In genomic region chr10:69802424-69803161, GRCh38 we compare ENCODE assay signal across 9 cellular contexts. TPM values are rescaled to one million over a fixed set of nuclear protein-coding genes. Genes with fewer than 3 reads are reported as not detected.
DNase-seq lines count a peak whose midpoint lies in the region; ATAC-seq and TF ChIP-seq lines count a peak whose summit lies in the region.
"Had no signal": no experiment of that assay in that cellular context is flagged by ENCODE, and none has a peak within 500 bp of the region (broad histone marks: within the 10 kb centered on the region; RNA-seq: fewer than 3 reads in every experiment).

No MANE protein-coding gene starts in this region.

- CTCF ChIA-PET in CD4-positive, alpha-beta T cell (lab: Charles Lee) = no interaction called here
- CTCF ChIA-PET in activated CD4-positive, alpha-beta memory T cell treated with anti-CD3 and anti-CD28 coated beads, Interleukin-2, amount 10 ng/mL, durations not matched to agents 7 days and 5 days (lab: Charles Lee) = no interaction called here

- no peaks in the 10 kb centered on the region for H3K9me3 Mint-ChIP-seq in activated naive CD8-positive, alpha-beta T cell treated with anti-CD3 and anti-CD28 coated beads for 36 hours
- no peaks in the 10 kb centered on the region for H3K9me3 Mint-ChIP-seq in activated naive CD8-positive, alpha-beta T cell treated with anti-CD3 and anti-CD28 coated beads, Interleukin-2, amount 50 U/mL, for 24 hours
- H3K9me3 Mint-ChIP-seq in CD4-positive, alpha-beta T cell = no peaks in the 10 kb centered on the region
- H3K9me3 Mint-ChIP-seq in activated CD4-positive, alpha-beta memory T cell treated with anti-CD3 and anti-CD28 coated beads, Interleukin-2, amount 10 ng/mL, durations not matched to agents 7 days and 5 days = no peaks in the 10 kb centered on the region
- H3K9me3 Mint-ChIP-seq: naive thymus-derived CD8-positive, alpha-beta T cell had no signal

- peak; percentile 17 for DNase-seq in activated naive CD8-positive, alpha-beta T cell treated with anti-CD3 and anti-CD28 coated beads for 36 hours
- DNase-seq in activated naive CD8-positive, alpha-beta T cell treated with anti-CD3 and anti-CD28 coated beads, Interleukin-2, amount 50 U/mL, for 24 hours = no peak
- DNase-seq in lung (ENCODE audit: low spot score) = no peak
- no peak for DNase-seq in RKO (ENCODE audit: low spot score)
- no peak for DNase-seq in CD4-positive, alpha-beta T cell
- DNase-seq in activated CD4-positive, alpha-beta memory T cell treated with anti-CD3 and anti-CD28 coated beads, Interleukin-2, amount 10 ng/mL, durations not matched to agents 7 days and 5 days = no peak

- peaks cover 69% of the 10 kb centered on the region for H3K27me3 Mint-ChIP-seq in activated naive CD8-positive, alpha-beta T cell treated with anti-CD3 and anti-CD28 coated beads for 36 hours
- H3K27me3 Mint-ChIP-seq in activated naive CD8-positive, alpha-beta T cell treated with anti-CD3 and anti-CD28 coated beads, Interleukin-2, amount 50 U/mL, for 24 hours = peaks cover 41% of the 10 kb centered on the region
- peaks cover 40% of the 10 kb centered on the region for H3K27me3 Mint-ChIP-seq in CD4-positive, alpha-beta T cell
- peaks cover 48% of the 10 kb centered on the region for H3K27me3 Mint-ChIP-seq in activated CD4-positive, alpha-beta memory T cell treated with anti-CD3 and anti-CD28 coated beads, Interleukin-2, amount 10 ng/mL, durations not matched to agents 7 days and 5 days

- H3K36me3 Mint-ChIP-seq in activated naive CD8-positive, alpha-beta T cell treated with anti-CD3 and anti-CD28 coated beads for 36 hours = no peaks in the 10 kb centered on the region
- H3K36me3 Mint-ChIP-seq in activated naive CD8-positive, alpha-beta T cell treated with anti-CD3 and anti-CD28 coated beads, Interleukin-2, amount 50 U/mL, for 24 hours (ENCODE audit: low read depth) = no peaks in the 10 kb centered on the region
- no peaks in the 10 kb centered on the region for H3K36me3 Mint-ChIP-seq in CD4-positive, alpha-beta T cell (ENCODE audit: low read depth)
- no peaks in the 10 kb centered on the region for H3K36me3 Mint-ChIP-seq in activated CD4-positive, alpha-beta memory T cell treated with anti-CD3 and anti-CD28 coated beads, Interleukin-2, amount 10 ng/mL, durations not matched to agents 7 days and 5 days (ENCODE audit: low read depth)

- H3K4me3 ChIP-seq in ectodermal cell (ENCODE audit: insufficient read depth, low read depth, low read length) = peak overlapping the region; percentile 59
- no peak overlapping the region for H3K4me3 ChIP-seq in lung

- TF ChIP-seq CTCF in lung (IDR thresholded peaks at IDR 0.05; ENCODE audit: control extremely low read depth, extremely low read depth) = no peak
- TF ChIP-seq CTCF in CD4-positive, alpha-beta T cell (IDR thresholded peaks at IDR 0.05) = no peak

- 0 to 1% methylated on average over 80 of the region's 80 CpGs for WGBS in ectodermal cell, 2 experiments
- 1 to 4% methylated on average over 77 to 80 of the region's 80 CpGs for WGBS in lung, 2 donors

- H3K4me3 Mint-ChIP-seq in activated naive CD8-positive, alpha-beta T cell treated with anti-CD3 and anti-CD28 coated beads for 36 hours = no peak overlapping the region
- H3K4me3 Mint-ChIP-seq in activated naive CD8-positive, alpha-beta T cell treated with anti-CD3 and anti-CD28 coated beads, Interleukin-2, amount 50 U/mL, for 24 hours = no peak overlapping the region
- H3K4me3 Mint-ChIP-seq in CD4-positive, alpha-beta T cell = no peak overlapping the region
- no peak overlapping the region for H3K4me3 Mint-ChIP-seq in activated CD4-positive, alpha-beta memory T cell treated with anti-CD3 and anti-CD28 coated beads, Interleukin-2, amount 10 ng/mL, durations not matched to agents 7 days and 5 days

- peaks cover 36% of the 10 kb centered on the region for H3K27me3 ChIP-seq in ectodermal cell (ENCODE audit: control insufficient read depth, insufficient read depth, low read length, poor library complexity, severe bottlenecking)
- no peaks in the 10 kb centered on the region for H3K27me3 ChIP-seq in lung (ENCODE audit: control insufficient read depth, insufficient read depth)
- H3K27me3 ChIP-seq in CD4-positive, alpha-beta T cell (ENCODE audit: control insufficient read depth, insufficient read depth, low read length) = peaks cover 51% of the 10 kb centered on the region

- no peak overlapping the region for H3K27ac Mint-ChIP-seq in activated naive CD8-positive, alpha-beta T cell treated with anti-CD3 and anti-CD28 coated beads for 36 hours
- no peak overlapping the region for H3K27ac Mint-ChIP-seq in activated naive CD8-positive, alpha-beta T cell treated with anti-CD3 and anti-CD28 coated beads, Interleukin-2, amount 50 U/mL, for 24 hours
- no peak overlapping the region for H3K27ac Mint-ChIP-seq in CD4-positive, alpha-beta T cell
- H3K27ac Mint-ChIP-seq in activated CD4-positive, alpha-beta memory T cell treated with anti-CD3 and anti-CD28 coated beads, Interleukin-2, amount 10 ng/mL, durations not matched to agents 7 days and 5 days = no peak overlapping the region

- H3K9me3 ChIP-seq in ectodermal cell (ENCODE audit: control insufficient read depth, low read length) (no peaks in the 10 kb centered on the region), lung (ENCODE audit: control insufficient read depth in 2 of 2, insufficient read depth in 1 of 2, low read length in 1 of 2) (no peaks in the 10 kb centered on the region)
- no peaks in the 10 kb centered on the region for H3K9me3 ChIP-seq in CD4-positive, alpha-beta T cell (ENCODE audit: control insufficient read depth, low read length)

- H3K4me1 ChIP-seq in ectodermal cell (ENCODE audit: control insufficient read depth, insufficient read depth, low read length) (peaks cover 10% of the 10 kb centered on the region), lung (ENCODE audit: control insufficient read depth in 2 of 2, insufficient read depth in 2 of 2, low read length in 2 of 2) (peaks cover 0 to 10% of the 10 kb centered on the region in 2 donors)

- no peak for ATAC-seq in activated naive CD8-positive, alpha-beta T cell treated with anti-CD3 and anti-CD28 coated beads, Interleukin-2, amount 50 U/mL, for 24 hours
- ATAC-seq in lung (ENCODE audit: insufficient read depth, low FRiP score) = peak; percentile 42
- ATAC-seq in CD4-positive, alpha-beta T cell (ENCODE audit: poor library complexity) = no peak
- no peak for ATAC-seq in GM21390 (IDR thresholded peaks at IDR 0.05; ENCODE audit: unreplicated experiment)
- ATAC-seq: naive thymus-derived CD8-positive, alpha-beta T cell had no signal

- intact Hi-C loops in CD4-positive, alpha-beta T cell (cut with DNase I, micrococcal nuclease) = no loop called here

- H3K27ac ChIP-seq in ectodermal cell (ENCODE audit: insufficient read depth, low read depth, low read length, poor library complexity, severe bottlenecking) (no peak overlapping the region), lung (ENCODE audit: low read depth in 1 of 2, low read length in 1 of 2) (peak overlapping the region in 1 of 2 donors; percentile 9)
- no peak overlapping the region for H3K27ac ChIP-seq in CD4-positive, alpha-beta T cell (ENCODE audit: low read depth, low read length)

- POLR2A ChIA-PET in CD4-positive, alpha-beta T cell (lab: Charles Lee) = no interaction called here
- POLR2A ChIA-PET in activated CD4-positive, alpha-beta memory T cell treated with anti-CD3 and anti-CD28 coated beads, Interleukin-2, amount 10 ng/mL, durations not matched to agents 7 days and 5 days (lab: Charles Lee) = no interaction called here

- no peaks in the 10 kb centered on the region for H3K36me3 ChIP-seq in ectodermal cell (ENCODE audit: control insufficient read depth, insufficient read depth, low read length)
- H3K36me3 ChIP-seq in lung (ENCODE audit: control insufficient read depth in 2 of 2, insufficient read depth in 2 of 2, low read length in 2 of 2) = no peaks in the 10 kb centered on the region

- peaks cover 7% of the 10 kb centered on the region for H3K4me1 Mint-ChIP-seq in activated naive CD8-positive, alpha-beta T cell treated with anti-CD3 and anti-CD28 coated beads for 36 hours
- H3K4me1 Mint-ChIP-seq in activated naive CD8-positive, alpha-beta T cell treated with anti-CD3 and anti-CD28 coated beads, Interleukin-2, amount 50 U/mL, for 24 hours = peaks cover 5% of the 10 kb centered on the region
- peaks cover 10% of the 10 kb centered on the region for H3K4me1 Mint-ChIP-seq in CD4-positive, alpha-beta T cell (ENCODE audit: low read depth)
- H3K4me1 Mint-ChIP-seq in activated CD4-positive, alpha-beta memory T cell treated with anti-CD3 and anti-CD28 coated beads, Interleukin-2, amount 10 ng/mL, durations not matched to agents 7 days and 5 days = peaks cover 4% of the 10 kb centered on the region

RNA-seq across cellular contexts. Expression of gene COL13A1, which starts 0.9 kb away (rescaled TPM):
- total RNA-seq in activated naive CD8-positive, alpha-beta T cell treated with anti-CD3 and anti-CD28 coated beads for 36 hours = not detected
- 5.8 TPM for polyA plus RNA-seq in ectodermal cell (2013, experiment 1 of 4)
- 6.0 TPM for polyA plus RNA-seq in ectodermal cell (2013, experiment 2 of 4)
- polyA plus RNA-seq in ectodermal cell (2013, experiment 3 of 4) = 6.1 TPM
- polyA plus RNA-seq in ectodermal cell (2013, experiment 4 of 4) = 4.9 TPM
- 10 to 100 TPM in 1 of 2 donors, 1 to 10 TPM in 1; 6.7 to 42.1 TPM for total RNA-seq in lung
- polyA plus RNA-seq in lung = 1 to 10 TPM; 2.7 to 4.5 TPM
- not detected for total RNA-seq in CD4-positive, alpha-beta T cell
- not detected for total RNA-seq in activated CD4-positive, alpha-beta memory T cell treated with anti-CD3 and anti-CD28 coated beads, Interleukin-2, amount 10 ng/mL, durations not matched to agents 7 days and 5 days
- total RNA-seq: naive thymus-derived CD8-positive, alpha-beta T cell had no signal
- polyA plus RNA-seq: naive thymus-derived CD8-positive, alpha-beta T cell had no signal

Comparison
In these comparisons a context has a peak if more than half of its experiments do, and no peak if none do; other contexts are left out.
1. RNA of gene COL13A1, which starts 0.9 kb away (total RNA-seq): 6.7 to 42.1 TPM in lung; not detected in activated naive CD8-positive, alpha-beta T cell treated with anti-CD3 and anti-CD28 coated beads for 36 hours, not detected in CD4-positive, alpha-beta T cell and not detected in activated CD4-positive, alpha-beta memory T cell treated with anti-CD3 and anti-CD28 coated beads, Interleukin-2, amount 10 ng/mL, durations not matched to agents 7 days and 5 days; every median in the first group is over 4 times any median in the second.